In genomic region chr9:91816356-91816755, GRCh38 we compare ENCODE assay signal across 22 cellular contexts.
A peak's percentile ranks its signal among the peaks of the same experiment; 100 is the strongest.
DNase-seq lines count a peak whose midpoint lies in the region; ATAC-seq and TF ChIP-seq lines count a peak whose summit lies in the region.
"Had no signal": no experiment of that assay in that cellular context is flagged by ENCODE, and none has a peak within 500 bp of the region (broad histone marks: within the 10 kb centered on the region; RNA-seq: fewer than 3 reads in every experiment).

No MANE protein-coding gene starts in this region.

- peak overlapping the region; percentile 57 to 93 (median 77) for H3K27ac Mint-ChIP-seq in nephron
- H3K27ac Mint-ChIP-seq: HFFc6 had no signal

- H3K4me3 ChIP-seq in WERI-Rb-1 (ENCODE audit: low read depth, low read length): no peak overlapping the region
- H3K4me3 ChIP-seq in esophagus muscularis mucosa: no peak overlapping the region
- H3K4me3 ChIP-seq in stomach: no peak overlapping the region
- H3K4me3 ChIP-seq: MG63 had no signal

- TF ChIP-seq POLR2A in esophagus muscularis mucosa (IDR thresholded peaks at IDR 0.05; ENCODE audit: low read depth): no peak
- TF ChIP-seq POLR2A in stomach (IDR thresholded peaks at IDR 0.05): no peak

- intact Hi-C loops in esophagus muscularis mucosa (cut with DNase I): no loop called here
- intact Hi-C loops in stomach (cut with DNase I; ENCODE audit: low total_unique reads): no loop called here

- TF ChIP-seq EP300 in esophagus muscularis mucosa (IDR thresholded peaks at IDR 0.05) (no peak), stomach (IDR thresholded peaks at IDR 0.05) (no peak)

- H3K4me1 Mint-ChIP-seq in nephron: peaks cover 51% of the 10 kb centered on the region

- WGBS in esophagus muscularis mucosa: 97% methylated on average over 9 of the region's 9 CpGs
- 91 to 98% (median 96%) methylated on average over 9 of the region's 9 CpGs for WGBS in stomach, 5 donors

- TF ChIP-seq CTCF in WERI-Rb-1 (IDR thresholded peaks at IDR 0.05; ENCODE audit: low read depth, low read length) (no peak), esophagus muscularis mucosa (IDR thresholded peaks at IDR 0.05) (no peak), nephron (IDR thresholded peaks at IDR 0.05; ENCODE audit: unreplicated experiment in 3 of 3) (no peak), stomach (IDR thresholded peaks at IDR 0.05) (no peak)

- no peak overlapping the region for H3K4me3 Mint-ChIP-seq in nephron
- H3K4me3 Mint-ChIP-seq: CD14-positive monocyte, HFFc6 had no signal

- H3K36me3 ChIP-seq in WERI-Rb-1 (no peaks in the 10 kb centered on the region), esophagus muscularis mucosa (no peaks in the 10 kb centered on the region), stomach (no peaks in the 10 kb centered on the region)
- H3K36me3 ChIP-seq: MG63 had no signal

- in situ Hi-C loops in G401 (cut with HindIII; ENCODE audit: low sequenced_read_pairs): no loop called here

- no peaks in the 10 kb centered on the region for H3K9me3 Mint-ChIP-seq in nephron
- H3K9me3 Mint-ChIP-seq: HFFc6 had no signal

- peaks cover 0 to 82% (median 77%) of the 10 kb centered on the region in 4 donors for H3K4me1 ChIP-seq in esophagus muscularis mucosa
- H3K4me1 ChIP-seq in stomach: peaks cover 31 to 79% (median 50%) of the 10 kb centered on the region in 4 donors

- H3K36me3 Mint-ChIP-seq in nephron (ENCODE audit: low read depth): peaks cover 2% of the 10 kb centered on the region
- H3K36me3 Mint-ChIP-seq: CD14-positive monocyte had no signal

- ATAC-seq in GM21529 (IDR thresholded peaks at IDR 0.05; ENCODE audit: unreplicated experiment): no peak

- H3K27me3 ChIP-seq in WERI-Rb-1 (ENCODE audit: insufficient read depth, low read depth, severe bottlenecking) (no peaks in the 10 kb centered on the region), esophagus muscularis mucosa (no peaks in the 10 kb centered on the region), stomach (no peaks in the 10 kb centered on the region)
- H3K27me3 ChIP-seq: MG63 had no signal

- no peaks in the 10 kb centered on the region for H3K9me3 ChIP-seq in WERI-Rb-1 (ENCODE audit: severe bottlenecking)
- no peaks in the 10 kb centered on the region for H3K9me3 ChIP-seq in esophagus muscularis mucosa
- no peaks in the 10 kb centered on the region for H3K9me3 ChIP-seq in stomach
- H3K9me3 ChIP-seq: MG63 had no signal

- peak overlapping the region; percentile 35 for H3K27ac ChIP-seq in WERI-Rb-1
- peak overlapping the region; percentile 74 to 81 (median 77) for H3K27ac ChIP-seq in esophagus muscularis mucosa (replicated peaks in 1 of 4)
- H3K27ac ChIP-seq in stomach: peak overlapping the region in 4 of 5 donors; percentile 72 to 85 (median 83)

- H3K27me3 Mint-ChIP-seq in nephron (ENCODE audit: low read depth): peaks cover 5% of the 10 kb centered on the region

- DNase-seq in WERI-Rb-1: no peak
- DNase-seq in esophagus muscularis mucosa (ENCODE audit: extremely low spot score): no peak
- no peak for DNase-seq in stomach
- no peak for DNase-seq in stimulated activated naive CD4-positive, alpha-beta T cell treated with Interleukin-2 at 50 U/mL for 16 hours (lab: John Stamatoyannopoulos, UW)
- no peak for DNase-seq in G401 (ENCODE audit: low spot score)
- DNase-seq: AML-193, DMS 273 treated with DMSO at 0.1 percent for 48 hours, GF-D8, GOT3, HFFc6, Karpas-422, MG63, NCI-H1105, NCI-H2029, NCI-H2171, NCI-H446 treated with DMSO at 0.1 percent for 48 hours, NCI-H748 treated with DMSO at 0.1 percent for 48 hours, OCI-M1, SHP77 treated with DMSO at 0.1 percent for 48 hours had no signal
